In the genomic region with DNA sequence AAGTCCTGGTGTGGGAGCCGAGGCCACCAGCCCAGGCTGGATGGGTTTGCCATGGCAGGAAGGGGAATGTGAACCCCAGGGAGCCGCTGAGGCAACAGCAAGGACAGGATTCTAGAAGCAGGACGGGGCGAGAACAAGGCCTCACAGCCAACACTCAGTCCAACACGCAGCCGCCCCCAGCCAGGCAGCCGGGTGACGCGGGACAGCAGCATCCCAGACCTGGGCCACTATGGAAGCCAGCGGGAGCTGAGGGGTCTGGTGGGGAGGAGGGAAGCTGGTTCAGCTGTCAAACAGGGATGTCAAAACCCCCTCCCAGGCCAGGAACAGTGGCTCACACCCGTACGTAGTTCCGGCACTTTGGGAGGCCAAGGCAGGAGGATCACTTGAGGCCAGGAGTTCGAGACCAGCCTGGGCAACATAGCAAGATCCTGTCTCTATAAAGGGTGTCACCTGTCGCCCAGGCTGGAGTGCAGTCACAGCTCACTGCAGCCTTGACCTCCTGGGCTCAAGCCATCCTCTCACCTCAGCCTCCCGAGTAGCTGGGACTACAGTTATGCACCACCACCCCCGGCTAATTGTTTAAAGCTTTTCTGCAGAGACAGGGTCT, we compare ENCODE assay signal across 26 cellular contexts. TPM values are rescaled to one million over a fixed set of nuclear protein-coding genes. Genes with fewer than 3 reads are reported as not detected.
"Had no signal": no experiment of that assay in that cellular context is flagged by ENCODE, and none has a peak within 500 bp of the region (broad histone marks: within the 10 kb centered on the region; RNA-seq: fewer than 3 reads in every experiment).

No MANE protein-coding gene starts in this region.

- H3K9me3 Mint-ChIP-seq: activated CD4-positive, alpha-beta memory T cell treated with anti-CD3 and anti-CD28 coated beads, Interleukin-2, amount 10 ng/mL, durations not matched to agents 7 days and 5 days; activated CD4-positive, alpha-beta T cell treated with anti-CD3 and anti-CD28 coated beads, Interleukin-2, amount 10 ng/mL, durations not matched to agents 7 days and 5 days; activated naive CD4-positive, alpha-beta T cell treated with anti-CD3 and anti-CD28 coated beads for 36 hours; activated T-helper 17 cell treated with anti-CD3 and anti-CD28 coated beads, Interleukin-2, amount 50 U/mL, for 72 hours; T-cell had no signal

- H3K4me3 Mint-ChIP-seq: activated CD4-positive, alpha-beta memory T cell treated with anti-CD3 and anti-CD28 coated beads, Interleukin-2, amount 10 ng/mL, durations not matched to agents 7 days and 5 days; activated CD4-positive, alpha-beta T cell treated with anti-CD3 and anti-CD28 coated beads, Interleukin-2, amount 10 ng/mL, durations not matched to agents 7 days and 5 days; activated naive CD4-positive, alpha-beta T cell treated with anti-CD3 and anti-CD28 coated beads for 36 hours; activated naive CD8-positive, alpha-beta T cell; activated T-helper 17 cell treated with anti-CD3 and anti-CD28 coated beads, Interleukin-2, amount 50 U/mL, for 72 hours; T-cell had no signal

- H3K27me3 ChIP-seq: brain microvascular endothelial cell, cardiac muscle cell had no signal

- ATAC-seq: activated T-helper 17 cell treated with anti-CD3 and anti-CD28 coated beads, Interleukin-2, amount 50 U/mL, for 72 hours; T-cell had no signal

- H3K27me3 Mint-ChIP-seq: activated CD4-positive, alpha-beta memory T cell treated with anti-CD3 and anti-CD28 coated beads, Interleukin-2, amount 10 ng/mL, durations not matched to agents 7 days and 5 days; activated naive CD8-positive, alpha-beta T cell; activated T-helper 17 cell treated with anti-CD3 and anti-CD28 coated beads, Interleukin-2, amount 50 U/mL, for 72 hours; T-cell had no signal

- H3K36me3 ChIP-seq: cardiac muscle cell had no signal

- FAIRE-seq: astrocyte, TTC549 had no signal

- H3K27ac Mint-ChIP-seq: activated CD4-positive, alpha-beta memory T cell treated with anti-CD3 and anti-CD28 coated beads, Interleukin-2, amount 10 ng/mL, durations not matched to agents 7 days and 5 days; activated CD4-positive, alpha-beta T cell treated with anti-CD3 and anti-CD28 coated beads, Interleukin-2, amount 10 ng/mL, durations not matched to agents 7 days and 5 days; activated naive CD4-positive, alpha-beta T cell treated with anti-CD3 and anti-CD28 coated beads for 36 hours; activated naive CD8-positive, alpha-beta T cell; activated T-helper 17 cell treated with anti-CD3 and anti-CD28 coated beads, Interleukin-2, amount 50 U/mL, for 72 hours; T-cell had no signal

- H3K36me3 Mint-ChIP-seq: activated naive CD8-positive, alpha-beta T cell; T-cell had no signal

- H3K4me1 Mint-ChIP-seq: activated CD4-positive, alpha-beta memory T cell treated with anti-CD3 and anti-CD28 coated beads, Interleukin-2, amount 10 ng/mL, durations not matched to agents 7 days and 5 days; activated T-helper 17 cell treated with anti-CD3 and anti-CD28 coated beads, Interleukin-2, amount 50 U/mL, for 72 hours had no signal

- H3K27ac ChIP-seq: brain microvascular endothelial cell, cardiac muscle cell had no signal

- DNase-seq: activated CD4-positive, alpha-beta memory T cell treated with anti-CD3 and anti-CD28 coated beads, Interleukin-2, amount 10 ng/mL, durations not matched to agents 7 days and 5 days; activated CD4-positive, alpha-beta T cell treated with anti-CD3 and anti-CD28 coated beads, Interleukin-2, amount 10 ng/mL, durations not matched to agents 7 days and 5 days; activated CD4-positive, CD25-positive, alpha-beta regulatory T cell; activated gamma-delta T cell; activated naive CD4-positive, alpha-beta T cell treated with anti-CD3 and anti-CD28 coated beads for 36 hours; activated T-cell treated with anti-CD3 and anti-CD28 coated beads for 4 hours; activated T-cell treated with anti-CD3 and anti-CD28 coated beads, Interleukin-2, amount 50 U/mL, for 48 hours; amygdala; brain microvascular endothelial cell; Kasumi-1; NCI-H1092 treated with DMSO at 0.1 percent for 48 hours; NCI-H1417 treated with DMSO at 0.1 percent for 48 hours; NCI-H187; NCI-H2081; NCI-H446; NCI-H524; SIG-M5; T-cell; T-helper 2 cell; T1000 had no signal

- H3K4me3 ChIP-seq: cardiac muscle cell had no signal

RNA-seq across cellular contexts. Expression of a gene that starts 37.5 kb away (rescaled TPM):
- total RNA-seq: activated CD4-positive, alpha-beta memory T cell treated with anti-CD3 and anti-CD28 coated beads, Interleukin-2, amount 10 ng/mL, durations not matched to agents 7 days and 5 days; activated CD4-positive, alpha-beta T cell treated with anti-CD3 and anti-CD28 coated beads, Interleukin-2, amount 10 ng/mL, durations not matched to agents 7 days and 5 days; activated CD8-positive, alpha-beta memory T cell treated with anti-CD3 and anti-CD28 coated beads for 36 hours; activated naive CD4-positive, alpha-beta T cell treated with anti-CD3 and anti-CD28 coated beads for 36 hours; activated T-helper 17 cell treated with anti-CD3 and anti-CD28 coated beads, Interleukin-2, amount 50 U/mL, for 72 hours; T-cell had no signal
